ENCODE assay signal across 24 cellular contexts in the genomic region with DNA sequence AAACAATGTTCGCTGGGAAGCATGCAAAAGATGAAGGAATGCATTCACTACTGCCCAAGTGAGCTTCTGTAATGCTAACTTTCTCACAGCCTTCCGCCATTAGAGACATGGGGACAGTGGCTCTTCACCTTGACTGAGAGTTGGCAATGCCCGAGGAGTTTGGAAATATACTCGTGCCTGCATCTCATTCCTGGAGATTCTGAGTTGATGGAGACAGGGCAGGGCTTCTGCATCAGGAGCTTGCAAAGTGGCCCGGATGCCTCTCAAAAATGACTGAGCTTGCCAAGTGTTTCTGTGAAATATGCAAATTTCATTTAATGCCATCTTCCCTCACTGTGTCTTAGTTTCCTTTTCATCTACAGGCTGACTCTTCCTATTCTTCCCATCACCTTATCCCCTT.
DNase-seq lines count a peak whose midpoint lies in the region; ATAC-seq and TF ChIP-seq lines count a peak whose summit lies in the region.
"Had no signal": no experiment of that assay in that cellular context is flagged by ENCODE, and none has a peak within 500 bp of the region (broad histone marks: within the 10 kb centered on the region; RNA-seq: fewer than 3 reads in every experiment).

No MANE protein-coding gene starts in this region.

- H3K9me3 ChIP-seq in Loucy (ENCODE audit: insufficient read depth, low read depth, low read length): no peaks in the 10 kb centered on the region
- H3K9me3 ChIP-seq in uterus: no peaks in the 10 kb centered on the region
- H3K9me3 ChIP-seq: A549, Peyer's patch had no signal

- no TSS peak for BruUV-seq in Calu3 (replicated peaks; lab: Mats Ljungman, UMichigan)

- H3K79me2 ChIP-seq in Loucy (ENCODE audit: insufficient read depth, low read length): no peaks in the 10 kb centered on the region

- H3K27me3 Mint-ChIP-seq in Calu3 (ENCODE audit: unreplicated experiment) (no peaks in the 10 kb centered on the region), natural killer cell (ENCODE audit: low read depth in 2 of 2) (no peaks in the 10 kb centered on the region)
- H3K27me3 Mint-ChIP-seq in activated T-helper 17 cell treated with anti-CD3 and anti-CD28 coated beads, Interleukin-2, amount 50 U/mL, for 72 hours: no peaks in the 10 kb centered on the region
- H3K27me3 Mint-ChIP-seq: IgD-negative memory B cell had no signal

- CTCF ChIA-PET in Calu3 (lab: Charles Lee): no interaction called here

- H3K4me3 ChIP-seq in Loucy (ENCODE audit: low read length, poor library complexity, severe bottlenecking): no peak overlapping the region
- no peak overlapping the region for H3K4me3 ChIP-seq in uterus
- H3K4me3 ChIP-seq: A549, Peyer's patch, SK-N-MC had no signal

- H3K36me3 ChIP-seq in Loucy (ENCODE audit: insufficient read depth, low read length) (no peaks in the 10 kb centered on the region), uterus (no peaks in the 10 kb centered on the region)
- H3K36me3 ChIP-seq: Peyer's patch had no signal

- intact Hi-C loops in Calu3 (cut with micrococcal nuclease; ENCODE audit: unreplicated experiment): loop anchor here (10.0 kb wide), 1 partner anchor 298 kb away; no protein-coding TSS in a partner anchor
- intact Hi-C loops in natural killer cell (cut with micrococcal nuclease): no loop called here
- intact Hi-C loops in uterus (cut with DNase I; ENCODE audit: low total_unique reads): no loop called here

- H3K27ac ChIP-seq in uterus: peak overlapping the region in 1 of 2 donors; percentile 32
- H3K27ac ChIP-seq: A549, C4-2B, HL-60, KMS-11, Peyer's patch, SK-N-MC had no signal

- peak overlapping the region; percentile 27; the same call in 1 of the 2 replicates for H2AFZ ChIP-seq in Loucy (ENCODE audit: low read length)

- TF ChIP-seq CTCF in Calu3 (IDR thresholded peaks at IDR 0.05; ENCODE audit: unreplicated experiment) (no peak), Loucy (conservative IDR thresholded peaks at IDR 0.05; ENCODE audit: low read length) (no peak), natural killer cell (IDR thresholded peaks at IDR 0.05) (no peak), uterus (IDR thresholded peaks at IDR 0.05) (no peak)

- H3K27ac Mint-ChIP-seq in Calu3 (ENCODE audit: unreplicated experiment): peak overlapping the region; percentile 6
- H3K27ac Mint-ChIP-seq in activated T-helper 17 cell treated with anti-CD3 and anti-CD28 coated beads, Interleukin-2, amount 50 U/mL, for 72 hours: no peak overlapping the region
- H3K27ac Mint-ChIP-seq in natural killer cell: peak overlapping the region in 1 of 2 donors; percentile 8
- H3K27ac Mint-ChIP-seq: CD8-positive, alpha-beta T cell; IgD-negative memory B cell had no signal

- H4K20me1 ChIP-seq in Loucy (ENCODE audit: insufficient read depth, low read length, poor library complexity, severe bottlenecking): no peaks in the 10 kb centered on the region

- no peak for DNase-seq in Calu3
- no peak for DNase-seq in natural killer cell
- DNase-seq in erythroblast (lab: John Stamatoyannopoulos, UW): no peak
- DNase-seq in RKO (ENCODE audit: low spot score): no peak
- DNase-seq in uterus: no peak
- DNase-seq: CD8-positive, alpha-beta T cell; DMS79 treated with DMSO at 0.1 percent for 48 hours; HCEC 1CT; NCI-H1092; NCI-H1417 treated with DMSO at 0.1 percent for 48 hours; NCI-H1694 treated with DMSO at 0.1 percent for 48 hours; NCI-H2081; NCI-H446; NCI-H524 treated with DMSO at 0.1 percent for 48 hours; Peyer's patch; SIG-M5 had no signal

- H3K9ac ChIP-seq in Loucy (ENCODE audit: low read depth, low read length, poor library complexity, severe bottlenecking): no peak overlapping the region
- H3K9ac ChIP-seq: KMS-11 had no signal

- H3K4me3 Mint-ChIP-seq in Calu3 (ENCODE audit: low read depth, unreplicated experiment): no peak overlapping the region
- no peak overlapping the region for H3K4me3 Mint-ChIP-seq in activated T-helper 17 cell treated with anti-CD3 and anti-CD28 coated beads, Interleukin-2, amount 50 U/mL, for 72 hours
- peak overlapping the region; percentile 52 for H3K4me3 Mint-ChIP-seq in natural killer cell
- H3K4me3 Mint-ChIP-seq: CD8-positive, alpha-beta T cell; IgD-negative memory B cell had no signal

- H3K36me3 Mint-ChIP-seq in Calu3 (ENCODE audit: insufficient read depth, unreplicated experiment) (no peaks in the 10 kb centered on the region), natural killer cell (no peaks in the 10 kb centered on the region)
- no peaks in the 10 kb centered on the region for H3K36me3 Mint-ChIP-seq in activated T-helper 17 cell treated with anti-CD3 and anti-CD28 coated beads, Interleukin-2, amount 50 U/mL, for 72 hours (ENCODE audit: low read depth)
- H3K36me3 Mint-ChIP-seq: CD8-positive, alpha-beta T cell; IgD-negative memory B cell had no signal

- peaks cover 38% of the 10 kb centered on the region for H3K4me1 Mint-ChIP-seq in Calu3 (ENCODE audit: low read depth, unreplicated experiment)
- H3K4me1 Mint-ChIP-seq in activated T-helper 17 cell treated with anti-CD3 and anti-CD28 coated beads, Interleukin-2, amount 50 U/mL, for 72 hours: peaks cover 6% of the 10 kb centered on the region
- H3K4me1 Mint-ChIP-seq in natural killer cell: peaks cover 19 to 20% of the 10 kb centered on the region in 2 donors

- ATAC-seq in activated T-helper 17 cell treated with anti-CD3 and anti-CD28 coated beads, Interleukin-2, amount 50 U/mL, for 72 hours (replicated peaks): peak; percentile 27
- ATAC-seq in natural killer cell: no peak
- ATAC-seq: A549; CD8-positive, alpha-beta T cell had no signal

- no peaks in the 10 kb centered on the region for H3K27me3 ChIP-seq in Loucy (ENCODE audit: insufficient read depth, low read length, poor library complexity, severe bottlenecking)
- no peaks in the 10 kb centered on the region for H3K27me3 ChIP-seq in uterus
- H3K27me3 ChIP-seq: Peyer's patch had no signal

- H3K4me2 ChIP-seq in Loucy (ENCODE audit: low read depth, low read length, poor library complexity, severe bottlenecking): no peak overlapping the region
- H3K4me2 ChIP-seq: A549 had no signal

- H3F3A ChIP-seq in Loucy (ENCODE audit: low read depth): no peaks in the 10 kb centered on the region

- H3K4me1 ChIP-seq in Loucy (ENCODE audit: insufficient read depth, low read length, poor library complexity, severe bottlenecking) (peaks cover 3% of the 10 kb centered on the region), uterus (no peaks in the 10 kb centered on the region)
- H3K4me1 ChIP-seq: A549, Peyer's patch had no signal

- H3K9me3 Mint-ChIP-seq in Calu3 (ENCODE audit: low read depth, unreplicated experiment): peaks cover 2% of the 10 kb centered on the region
- peaks cover 8% of the 10 kb centered on the region for H3K9me3 Mint-ChIP-seq in activated T-helper 17 cell treated with anti-CD3 and anti-CD28 coated beads, Interleukin-2, amount 50 U/mL, for 72 hours
- no peaks in the 10 kb centered on the region for H3K9me3 Mint-ChIP-seq in natural killer cell

- TF ChIP-seq POLR2A in erythroblast (IDR thresholded peaks at IDR 0.05; ENCODE audit: low read length) (no peak), uterus (IDR thresholded peaks at IDR 0.05) (no peak)

- H3K9me2 ChIP-seq in Loucy (replicated peaks; ENCODE audit: low read depth, low read length): no peaks in the 10 kb centered on the region
